ENCODE assay signal across 12 cellular contexts in the genomic region with DNA sequence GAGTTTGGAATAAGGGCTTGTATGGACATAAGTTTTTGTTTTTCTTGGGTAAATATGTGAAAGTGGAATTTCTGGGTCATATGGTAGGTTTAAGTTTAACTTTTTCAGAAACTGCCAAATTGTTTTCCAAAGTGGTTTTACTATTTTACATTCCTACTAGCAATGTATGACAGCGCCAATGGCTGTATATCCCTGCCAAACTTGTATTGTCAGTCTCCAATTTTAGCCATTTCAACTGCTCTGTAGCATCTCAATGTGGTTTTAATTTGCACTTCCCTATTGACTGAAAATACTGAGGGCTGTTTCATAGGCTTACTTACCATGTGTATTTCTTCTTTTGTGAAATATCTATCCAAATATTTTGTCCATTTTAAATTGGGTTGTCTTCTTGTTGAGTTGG.
"Had no signal": no experiment of that assay in that cellular context is flagged by ENCODE, and none has a peak within 500 bp of the region (broad histone marks: within the 10 kb centered on the region; RNA-seq: fewer than 3 reads in every experiment).

No MANE protein-coding gene starts in this region.

- H3K27me3 ChIP-seq: body of pancreas, right atrium auricular region, tibial nerve had no signal

- H3K4me3 ChIP-seq: body of pancreas, right atrium auricular region, tibial nerve had no signal

- H3K9me3 ChIP-seq: body of pancreas, right atrium auricular region, tibial nerve had no signal

- DNase-seq: activated CD4-positive, alpha-beta T cell treated with anti-CD3 and anti-CD28 coated beads, Interleukin-2, amount 50 U/mL, for 48 hours; amygdala; body of pancreas; occipital lobe; stimulated activated CD4-positive, alpha-beta T cell treated with anti-CD3 and anti-CD28 coated beads, Interleukin-12 subunit alpha, Interleukin-12 subunit beta, amount 100 ng/mL, for 4 hours; stimulated activated CD4-positive, alpha-beta T cell treated with anti-CD3 and anti-CD28 coated beads, Interleukin-1b, Interleukin-23, amount 100 ng/mL, for 48 hours; stimulated activated CD8-positive, alpha-beta memory T cell treated with anti-CD3 and anti-CD28 coated beads, Interleukin-4, amount 100 ng/mL, for 48 hours; stimulated activated naive CD4-positive, alpha-beta T cell treated with Interleukin-2 at 50 U/mL for 16 hours; T-helper 17 cell had no signal

- H3K36me3 ChIP-seq: right atrium auricular region, tibial nerve had no signal

- H3K4me1 ChIP-seq: body of pancreas, right atrium auricular region, tibial nerve had no signal

- H3K27ac ChIP-seq: body of pancreas, epithelial cell of prostate, right atrium auricular region, tibial nerve had no signal
